In the genomic region with DNA sequence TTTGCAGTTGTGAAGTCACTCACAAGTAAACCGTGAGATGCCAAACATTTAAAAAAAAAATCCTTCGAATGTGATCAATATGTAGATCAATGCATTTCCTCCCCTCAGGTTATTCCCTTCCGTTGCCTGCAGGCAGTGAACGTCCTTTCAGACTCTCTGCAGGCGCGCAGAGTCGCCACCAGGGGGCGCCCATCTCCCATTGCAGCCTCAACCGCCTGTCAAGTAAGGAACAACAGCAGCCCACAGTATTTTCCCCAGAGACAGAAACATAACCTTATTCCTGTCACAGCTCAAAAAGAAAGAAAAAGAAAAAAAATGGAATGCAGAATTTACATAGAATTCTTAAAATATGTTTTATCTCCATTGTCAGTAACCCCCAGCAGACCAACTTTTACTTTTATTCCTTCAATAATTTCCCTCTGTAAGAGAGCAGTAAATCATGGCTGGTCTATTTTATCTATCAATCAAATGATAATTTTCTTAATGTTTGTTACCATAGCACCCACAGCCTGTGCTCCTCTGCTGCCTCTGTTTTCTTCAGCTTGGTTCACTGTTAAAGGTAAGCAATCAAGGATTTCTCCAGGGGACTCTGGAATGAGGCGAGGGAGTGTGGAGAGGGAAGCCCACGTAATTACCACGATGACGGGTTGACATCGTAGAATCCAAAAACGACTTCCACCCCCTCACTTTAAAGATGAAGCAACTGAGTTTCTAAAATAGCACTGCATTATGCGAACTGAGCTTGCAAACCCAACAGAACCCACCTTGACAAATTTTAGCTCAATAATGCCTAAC, we compare ENCODE assay signal across 8 cellular contexts.
DNase-seq lines count a peak whose midpoint lies in the region; ATAC-seq lines count a peak whose summit lies in the region.

No MANE protein-coding gene starts in this region.

- DNase-seq in AG08395 (ENCODE audit: low spot score): peak; percentile 66
- peak; percentile 28 for DNase-seq in NCI-H146 treated with DMSO at 0.1 percent for 48 hours (lab: John Stamatoyannopoulos, UW; ENCODE audit: unreplicated experiment)
- DNase-seq in activated CD4-positive, CD25-positive, alpha-beta regulatory T cell (lab: John Stamatoyannopoulos, UW): peak in 3 of 4 experiments; percentile 5 to 22 (median 20)
- DNase-seq in cerebellar cortex (ENCODE audit: low spot score): peak; percentile 73
- DNase-seq in left lobe of liver (ENCODE audit: low spot score): peak; percentile 70
- DNase-seq in stimulated activated CD4-positive, alpha-beta T cell treated with anti-CD3 and anti-CD28 coated beads, TNF-alpha, amount 100 ng/mL, for 24 hours (ENCODE audit: low read depth in 3 of 3): peak; percentile 21 to 50 (median 38)

- ATAC-seq in GM18508 (IDR thresholded peaks at IDR 0.05; ENCODE audit: insufficient read depth, unreplicated experiment) (peak; percentile 71), HG02938 (IDR thresholded peaks at IDR 0.05; ENCODE audit: unreplicated experiment) (peak; percentile 94), left lobe of liver (peak; percentile 98)

Comparison
In these comparisons a context has a peak if more than half of its experiments do, and no peak if none do; other contexts are left out.
1. Peak in every context shown above with its lines: DNase-seq and ATAC-seq.
2. DNase-seq: peak in every context shown above with its lines; median percentile 73 in cerebellar cortex; 70 in left lobe of liver; 66 in AG08395; 38 in stimulated activated CD4-positive, alpha-beta T cell treated with anti-CD3 and anti-CD28 coated beads, TNF-alpha, amount 100 ng/mL, for 24 hours; 28 in NCI-H146 treated with DMSO at 0.1 percent for 48 hours; 20 in activated CD4-positive, CD25-positive, alpha-beta regulatory T cell.